17 cellular contexts compared by ENCODE assay signal in genomic region chr17:72479113-72479512, GRCh38.
DNase-seq lines count a peak whose midpoint lies in the region; ATAC-seq, FAIRE-seq and TF ChIP-seq lines count a peak whose summit lies in the region.
"Had no signal": no experiment of that assay in that cellular context is flagged by ENCODE, and none has a peak within 500 bp of the region (broad histone marks: within the 10 kb centered on the region; RNA-seq: fewer than 3 reads in every experiment).

No MANE protein-coding gene starts in this region.

- no peak overlapping the region for H3K9ac ChIP-seq in H9 (ENCODE audit: extremely low read depth, insufficient read length, low read length)
- no peak overlapping the region for H3K9ac ChIP-seq in HepG2 (ENCODE audit: insufficient read depth, low read depth, low read length)

- H3K9me3 ChIP-seq in H9 (ENCODE audit: control insufficient read depth, low read depth, low read length): no peaks in the 10 kb centered on the region
- no peaks in the 10 kb centered on the region for H3K9me3 ChIP-seq in Panc1 (ENCODE audit: control insufficient read depth, insufficient read depth, low read depth, low read length)
- H3K9me3 ChIP-seq in HepG2 (ENCODE audit: low read length): no peaks in the 10 kb centered on the region

- no peaks in the 10 kb centered on the region for H3K27me3 ChIP-seq in H9 (ENCODE audit: insufficient read depth, low read length)
- no peaks in the 10 kb centered on the region for H3K27me3 ChIP-seq in Panc1 (ENCODE audit: control insufficient read depth, insufficient read depth, low read length)
- no peaks in the 10 kb centered on the region for H3K27me3 ChIP-seq in HepG2 (ENCODE audit: control insufficient read depth in 1 of 2, insufficient read depth in 2 of 2, low read length in 2 of 2)

- CTCF ChIA-PET in Panc1 (lab: Charles Lee): no interaction called here
- CTCF ChIA-PET in HepG2 (lab: Yijun Ruan, JAX; ENCODE audit: low intra/inter-chr PET ratio, low total read pairs): interaction anchor here (0.8 kb wide), 1 partner anchor 61 kb away, joined by 3 read pairs; no protein-coding TSS in a partner anchor
- CTCF ChIA-PET in T-cell (lab: Charles Lee): no interaction called here

- no TSS peak for BruUV-seq in Panc1 (replicated peaks; lab: Mats Ljungman, UMichigan)
- no TSS peak for BruUV-seq in HepG2 (replicated peaks; lab: Mats Ljungman, UMichigan)

- no peak overlapping the region; a peak in 1 of 7 replicates for H3K27ac Mint-ChIP-seq in H9
- no peak overlapping the region for H3K27ac Mint-ChIP-seq in T-cell
- H3K27ac Mint-ChIP-seq: CD4-positive, alpha-beta T cell; T-helper 17 cell had no signal

- TF ChIP-seq POLR2A in HepG2 (IDR thresholded peaks at IDR 0.05; ENCODE audit: insufficient read depth in 1 of 2, low read depth in 2 of 2, low read length in 2 of 2): no peak

- peak; percentile 57 for TF ChIP-seq CTCF in H9 (conservative IDR thresholded peaks at IDR 0.05)
- peak; percentile 78 for TF ChIP-seq CTCF in Panc1 (IDR thresholded peaks at IDR 0.05)
- TF ChIP-seq CTCF in HepG2 (CRISPR knock-in tag; IDR thresholded peaks at IDR 0.05): peak; percentile 74

- H2AK5ac ChIP-seq in H9 (ENCODE audit: insufficient read length, low read length): no peak overlapping the region

- peaks cover 0 to 15% of the 10 kb centered on the region in 2 experiments; a peak in 4 of 5 replicates for H3K9me3 Mint-ChIP-seq in H9
- H3K9me3 Mint-ChIP-seq in T-cell: peaks cover 0 to 6% (median 5%) of the 10 kb centered on the region in 3 donors
- H3K9me3 Mint-ChIP-seq: CD4-positive, alpha-beta T cell had no signal

- H3K4me1 Mint-ChIP-seq in H9 (peaks cover 46% of the 10 kb centered on the region in 2 experiments), T-cell (no peaks in the 10 kb centered on the region)
- H3K4me1 Mint-ChIP-seq: T-helper 17 cell had no signal

- no peak overlapping the region for H2BK15ac ChIP-seq in H9 (ENCODE audit: low read depth, low read length)

- H3K4me1 ChIP-seq in H9 (ENCODE audit: insufficient read depth, low read length) (peaks cover 20% of the 10 kb centered on the region), Panc1 (ENCODE audit: control insufficient read depth, insufficient read depth, low read length) (peaks cover 60% of the 10 kb centered on the region), HepG2 (ENCODE audit: insufficient read depth, low read length) (peaks cover 60% of the 10 kb centered on the region)

- H3K27me3 Mint-ChIP-seq in H9 (ENCODE audit: low read depth) (peaks cover 3% of the 10 kb centered on the region; the same call in 1 of the 2 replicates), T-cell (peaks cover 21 to 31% of the 10 kb centered on the region in 2 donors)

- no peak overlapping the region for H2BK120ac ChIP-seq in H9 (ENCODE audit: low read depth, low read length, poor library complexity, severe bottlenecking)

- H3K14ac ChIP-seq in H9 (ENCODE audit: insufficient read depth, low read length): no peak overlapping the region

- no peak overlapping the region for H2BK5ac ChIP-seq in H9 (ENCODE audit: insufficient read length, low read length)

- ATAC-seq in Panc1 (peak; percentile 46), HepG2 (peak; percentile 87), left lobe of liver (no peak), T-cell (replicated peaks in 1 of 4) (no peak)
- ATAC-seq: T-helper 17 cell had no signal

- peak; percentile 71 for FAIRE-seq in HepG2 (lab: Jason Lieb, UNC)

- DNase-seq in DMS53 treated with DMSO at 0.1 percent for 48 hours (lab: John Stamatoyannopoulos, UW; ENCODE audit: unreplicated experiment): peak; percentile 35
- no peak for DNase-seq in H9
- DNase-seq in Panc1 (ENCODE audit: low read depth, low spot score): no peak
- DNase-seq in HepG2 (ENCODE audit: low spot score): peak; percentile 47
- DNase-seq in left lobe of liver (ENCODE audit: low spot score): no peak
- DNase-seq in stimulated activated CD4-positive, alpha-beta T cell treated with anti-CD3 and anti-CD28 coated beads, Interleukin-4, amount 100 ng/mL, for 1 hour: no peak
- no peak for DNase-seq in activated CD4-positive, alpha-beta T cell treated with anti-CD3 and anti-CD28 coated beads for 48 hours
- DNase-seq in T-cell: no peak
- DNase-seq: activated effector memory CD4-positive, alpha-beta T cell treated with anti-CD3 and anti-CD28 coated beads, Interleukin-2, amount 50 U/mL, for 16 hours; CD4-positive, alpha-beta T cell; KG1; mesendoderm; NCI-H2081; OCI-M1; substantia nigra; T-helper 17 cell had no signal

- H3K23me2 ChIP-seq in H9 (ENCODE audit: insufficient read length, low read depth, low read length, poor library complexity, severe bottlenecking): no peaks in the 10 kb centered on the region

- H2AFZ ChIP-seq in H9 (ENCODE audit: low read length) (no peak overlapping the region), HepG2 (ENCODE audit: low read length) (no peak overlapping the region)

- no peak overlapping the region for H2BK12ac ChIP-seq in H9 (ENCODE audit: insufficient read length, low read depth, low read length)

- H3K56ac ChIP-seq in H9 (ENCODE audit: insufficient read length, low read depth, low read length): no peak overlapping the region

- H3K79me2 ChIP-seq in H9 (ENCODE audit: insufficient read depth, low read length): no peaks in the 10 kb centered on the region
- H3K79me2 ChIP-seq in HepG2 (ENCODE audit: insufficient read depth, low read length): peaks cover 91% of the 10 kb centered on the region

- no peak overlapping the region for H4K91ac ChIP-seq in H9 (ENCODE audit: insufficient read length, low read depth, low read length)

- intact Hi-C loops in Panc1 (cut with micrococcal nuclease; ENCODE audit: unreplicated experiment): no loop called here
- intact Hi-C loops in HepG2 (cut with micrococcal nuclease; ENCODE audit: unreplicated experiment): no loop called here

- H3K4me3 ChIP-seq in Panc1 (ENCODE audit: low read depth in 2 of 2, low read length in 2 of 2): no peak overlapping the region
- no peak overlapping the region for H3K4me3 ChIP-seq in HepG2 (replicated peaks in 1 of 3; ENCODE audit: insufficient read depth in 1 of 3, low read depth in 2 of 3, low read length in 3 of 3)
- H3K4me3 ChIP-seq: smooth muscle cell had no signal

- no peak overlapping the region for H3K23ac ChIP-seq in H9 (ENCODE audit: insufficient read length, low read depth, low read length)

- H4K5ac ChIP-seq in H9 (ENCODE audit: insufficient read length, low read depth, low read length): no peak overlapping the region

- TF ChIP-seq EP300 in HepG2 (IDR thresholded peaks at IDR 0.05; ENCODE audit: low read depth in 2 of 2, low read length in 2 of 2): no peak
- no peak for TF ChIP-seq EP300 in HepG2 (CRISPR knock-in tag; IDR thresholded peaks at IDR 0.05; ENCODE audit: borderline replicate concordance)

- H3T11ph ChIP-seq in H9 (ENCODE audit: low read length): no peak overlapping the region

- no peak overlapping the region for H3K4ac ChIP-seq in H9 (ENCODE audit: low read depth, low read length)

- in situ Hi-C loops in Panc1 (cut with HindIII; ENCODE audit: low pct_unique_long_range_greater_than_20kb, low sequenced_read_pairs): loop anchor here (25.0 kb wide), 1 partner anchor 342 kb away; no protein-coding TSS in a partner anchor
- in situ Hi-C loops in HepG2 (cut with HindIII; ENCODE audit: extremely low pct_ligation_motif_present, low pct_unique_long_range_greater_than_20kb): no loop called here

- no peak overlapping the region for H2BK20ac ChIP-seq in H9 (ENCODE audit: low read depth, low read length, poor library complexity, severe bottlenecking)

- no peak overlapping the region for H3K4me2 ChIP-seq in H9 (ENCODE audit: insufficient read depth, insufficient read length, low read length)
- H3K4me2 ChIP-seq in HepG2 (ENCODE audit: low read depth, low read length): no peak overlapping the region
- H3K4me2 ChIP-seq: smooth muscle cell had no signal

- no CpG with 5 or more reads among the region's 4 CpGs for WGBS in H9 (ENCODE audit: extremely low coverage, insufficient read length, low lambda C conversion rate)
- WGBS in HepG2 (ENCODE audit: low lambda C conversion rate): 64% methylated on average over 4 of the region's 4 CpGs

- TF ChIP-seq RAD21 in HepG2 (CRISPR knock-in tag; IDR thresholded peaks at IDR 0.05): peak; percentile 81

- H3K36me3 ChIP-seq in Panc1 (ENCODE audit: control insufficient read depth, insufficient read depth, low read length) (no peaks in the 10 kb centered on the region), HepG2 (replicated peaks in 1 of 2; ENCODE audit: control insufficient read depth in 1 of 2, insufficient read depth in 2 of 2, low read length in 2 of 2) (no peaks in the 10 kb centered on the region; a peak in 1 of 5 replicates)

- H4K20me1 ChIP-seq in H9 (ENCODE audit: control insufficient read depth, insufficient read depth, insufficient read length) (no peaks in the 10 kb centered on the region), HepG2 (ENCODE audit: insufficient read depth, low read length) (no peaks in the 10 kb centered on the region)

- H3K27ac ChIP-seq in H9 (ENCODE audit: insufficient read length, low read depth, low read length): no peak overlapping the region
- peak overlapping the region; percentile 94 for H3K27ac ChIP-seq in Panc1 (ENCODE audit: low read length)
- H3K27ac ChIP-seq in HepG2 (ENCODE audit: extremely low read length, insufficient read depth, low read length): no peak overlapping the region

- H4K8ac ChIP-seq in H9 (replicated peaks; ENCODE audit: insufficient read length, low read depth, low read length): no peak overlapping the region

- POLR2A ChIA-PET in Panc1 (lab: Charles Lee): no interaction called here
- POLR2A ChIA-PET in HepG2 (lab: Yijun Ruan, JAX): interaction anchor here (1.0 to 1.9 kb wide), 4 partner anchors 34 to 358 kb away, joined by 3 to 7 read pairs (median 4); partner anchors contain the start of gene SOX9
- POLR2A ChIA-PET in T-cell (lab: Charles Lee): no interaction called here

- no peak overlapping the region for H3K18ac ChIP-seq in H9 (ENCODE audit: insufficient read length, low read depth, low read length)

- no peaks in the 10 kb centered on the region for H3K79me1 ChIP-seq in H9 (ENCODE audit: insufficient read depth, low read depth, low read length, poor library complexity, severe bottlenecking)

- H3K36me3 Mint-ChIP-seq in H9 (ENCODE audit: insufficient read depth in 1 of 3, low read depth in 3 of 3): peaks cover 0 to 15% (median 2%) of the 10 kb centered on the region in 3 experiments; a peak in 2 of 7 replicates
- H3K36me3 Mint-ChIP-seq in T-cell: no peaks in the 10 kb centered on the region

- H3K4me3 Mint-ChIP-seq in H9 (no peak overlapping the region), T-cell (no peak overlapping the region)
- H3K4me3 Mint-ChIP-seq: CD4-positive, alpha-beta T cell; T-helper 17 cell had no signal

TF ChIP-seq in HepG2, 621 proteins besides CTCF, POLR2A, EP300 and RAD21 (continues in another document):
- TF ChIP-seq ZNF570 (CRISPR knock-in tag; IDR thresholded peaks at IDR 0.05; ENCODE audit: borderline replicate concordance) (no peak), AGO2 (optimal IDR thresholded peaks at IDR 0.05; ENCODE audit: low read depth, low read length) (no peak), MEIS2 (CRISPR knock-in tag; IDR thresholded peaks at IDR 0.05) (no peak), RBM22 (optimal IDR thresholded peaks at IDR 0.05; ENCODE audit: low read length) (peak; percentile 80)

Comparison
In these comparisons a context has a peak if more than half of its experiments do, and no peak if none do; other contexts are left out.
1. DNase-seq: peak in DMS53 treated with DMSO at 0.1 percent for 48 hours (single experiment) and HepG2 (single experiment); none in H9 (single experiment), Panc1 (single experiment), left lobe of liver (single experiment), stimulated activated CD4-positive, alpha-beta T cell treated with anti-CD3 and anti-CD28 coated beads, Interleukin-4, amount 100 ng/mL, for 1 hour (single experiment), activated CD4-positive, alpha-beta T cell treated with anti-CD3 and anti-CD28 coated beads for 48 hours (single experiment) and T-cell (0 of 34).
2. ATAC-seq: peak in Panc1 (single experiment) and HepG2 (single experiment); none in left lobe of liver (single experiment) and T-cell (0 of 4).
3. Peak in every context shown above with its lines, with median percentiles within 50 percentile points of each other: CTCF ChIP-seq.